Comparison of ENCODE assay signal across 1 cellular context in the genomic region with DNA sequence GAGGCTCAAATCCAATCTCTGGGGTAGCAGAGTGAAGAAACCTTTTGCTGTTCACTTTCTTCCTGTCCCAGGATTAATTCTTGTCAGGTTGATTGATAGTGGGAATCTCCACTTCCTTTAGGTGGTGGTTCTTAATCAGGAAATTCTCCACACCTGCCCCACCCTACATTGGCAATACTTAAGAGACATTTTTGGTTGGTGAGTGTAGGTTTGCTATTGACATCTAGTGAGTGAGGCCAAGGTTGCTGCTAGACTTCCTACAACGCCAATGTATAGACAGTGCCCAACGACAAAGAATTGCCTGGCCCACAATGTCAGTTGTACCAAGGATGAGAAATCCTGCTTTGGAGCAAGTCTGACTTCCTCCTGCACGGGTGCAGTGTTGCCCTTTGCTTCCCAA.
TF ChIP-seq lines count a peak whose summit lies in the region.

No MANE protein-coding gene starts in this region.

TF ChIP-seq in WTC11, 78 proteins besides CTCF, POLR2A, EP300 and RAD21 (continued from another document):
- no peak for TF ChIP-seq ARID4B (CRISPR knock-in tag; IDR thresholded peaks at IDR 0.05; ENCODE audit: borderline replicate concordance)
- no peak for TF ChIP-seq MLX (CRISPR knock-in tag; IDR thresholded peaks at IDR 0.05)
- TF ChIP-seq, protein P1, sequence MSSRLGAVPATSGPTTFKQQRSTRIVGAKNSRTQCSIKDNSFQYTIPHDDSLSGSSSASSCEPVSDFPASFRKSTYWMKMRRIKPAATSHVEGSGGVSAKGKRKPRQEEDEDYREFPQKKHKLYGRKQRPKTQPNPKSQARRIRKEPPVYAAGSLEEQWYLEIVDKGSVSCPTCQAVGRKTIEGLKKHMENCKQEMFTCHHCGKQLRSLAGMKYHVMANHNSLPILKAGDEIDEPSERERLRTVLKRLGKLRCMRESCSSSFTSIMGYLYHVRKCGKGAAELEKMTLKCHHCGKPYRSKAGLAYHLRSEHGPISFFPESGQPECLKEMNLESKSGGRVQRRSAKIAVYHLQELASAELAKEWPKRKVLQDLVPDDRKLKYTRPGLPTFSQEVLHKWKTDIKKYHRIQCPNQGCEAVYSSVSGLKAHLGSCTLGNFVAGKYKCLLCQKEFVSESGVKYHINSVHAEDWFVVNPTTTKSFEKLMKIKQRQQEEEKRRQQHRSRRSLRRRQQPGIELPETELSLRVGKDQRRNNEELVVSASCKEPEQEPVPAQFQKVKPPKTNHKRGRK (CRISPR knock-in tag; IDR thresholded peaks at IDR 0.05; ENCODE audit: borderline replicate concordance) = no peak
TF ChIP-seq in WTC11: peak in this region for 0.
